In genomic region chr11:13137778-13138400, GRCh38 we compare ENCODE assay signal across 26 cellular contexts.
DNase-seq lines count a peak whose midpoint lies in the region; ATAC-seq and TF ChIP-seq lines count a peak whose summit lies in the region.
"Had no signal": no experiment of that assay in that cellular context is flagged by ENCODE, and none has a peak within 500 bp of the region (broad histone marks: within the 10 kb centered on the region; RNA-seq: fewer than 3 reads in every experiment).

No MANE protein-coding gene starts in this region.

- H3K27me3 ChIP-seq in BLaER1 treated with 17β-estradiol and CSF1 and Interleukin-3, amounts not matched to agents 10 nM and 100 nM = peaks cover 0 to 14% (median 0%) of the 10 kb centered on the region in 11 experiments; a peak in 3 of 22 replicates
- H3K27me3 ChIP-seq in esophagus muscularis mucosa (no peaks in the 10 kb centered on the region), trophoblast cell (ENCODE audit: insufficient read depth, low read length) (no peaks in the 10 kb centered on the region)
- H3K27me3 ChIP-seq: ascending aorta, SJCRH30, stomach, thyroid gland had no signal

- H4K91ac ChIP-seq in trophoblast cell (ENCODE audit: low read depth, low read length) = peak overlapping the region; percentile 58

- no peak for TF ChIP-seq CTCF in esophagus muscularis mucosa (IDR thresholded peaks at IDR 0.05)

- TF ChIP-seq EP300 in esophagus muscularis mucosa (IDR thresholded peaks at IDR 0.05) = no peak

- no peak overlapping the region for H3K9ac ChIP-seq in BLaER1 treated with 17β-estradiol and CSF1 and Interleukin-3, amounts not matched to agents 10 nM and 100 nM
- no peak overlapping the region for H3K9ac ChIP-seq in trophoblast cell (ENCODE audit: low read length)

- H3K4me2 ChIP-seq in BLaER1 treated with 17β-estradiol and CSF1 and Interleukin-3, amounts not matched to agents 10 nM and 100 nM = peak overlapping the region in 8 of 11 experiments; percentile 6 to 84 (median 58); a peak in 9 of 22 replicates
- H3K4me2 ChIP-seq in trophoblast cell (ENCODE audit: low read length) = no peak overlapping the region

- H3K36me3 ChIP-seq in BLaER1 treated with 17β-estradiol and CSF1 and Interleukin-3, amounts not matched to agents 10 nM and 100 nM = no peaks in the 10 kb centered on the region
- no peaks in the 10 kb centered on the region for H3K36me3 ChIP-seq in esophagus muscularis mucosa
- H3K36me3 ChIP-seq in trophoblast cell (ENCODE audit: control insufficient read depth in 1 of 2, insufficient read depth in 2 of 2, low read length in 2 of 2) = no peaks in the 10 kb centered on the region
- H3K36me3 ChIP-seq: ascending aorta, left ventricle myocardium inferior, SJCRH30, stomach, thyroid gland had no signal

- H2BK120ac ChIP-seq in trophoblast cell (ENCODE audit: insufficient read depth, low read length, poor library complexity) = peak overlapping the region; percentile 5

- peak overlapping the region; percentile 15 for H2BK5ac ChIP-seq in trophoblast cell (ENCODE audit: low read depth, low read length, poor library complexity)

- no peak overlapping the region for H3K4ac ChIP-seq in trophoblast cell (ENCODE audit: low read depth, low read length)

- no peak overlapping the region for H4K8ac ChIP-seq in trophoblast cell (ENCODE audit: low read depth, low read length)

- 82% methylated on average over 2 of the region's 2 CpGs for WGBS in esophagus muscularis mucosa
- WGBS in trophoblast cell (ENCODE audit: extremely low coverage, insufficient coverage, insufficient read length) = no CpG with 5 or more reads among the region's 2 CpGs

- H2AK5ac ChIP-seq in trophoblast cell (ENCODE audit: low read length) = no peak overlapping the region

- no peak overlapping the region for H3K27ac ChIP-seq in BLaER1 treated with 17β-estradiol and CSF1 and Interleukin-3, amounts not matched to agents 10 nM and 100 nM
- no peak overlapping the region for H3K27ac ChIP-seq in esophagus muscularis mucosa (replicated peaks in 1 of 4)
- H3K27ac ChIP-seq in trophoblast cell (ENCODE audit: low read depth, low read length) = no peak overlapping the region
- H3K27ac ChIP-seq: ascending aorta, left ventricle myocardium inferior, SJCRH30, skin epidermis, stomach, thyroid gland had no signal

- H2AFZ ChIP-seq in trophoblast cell (ENCODE audit: insufficient read depth, low read length, poor library complexity) = no peak overlapping the region

- H4K20me1 ChIP-seq in BLaER1 treated with 17β-estradiol and CSF1 and Interleukin-3, amounts not matched to agents 10 nM and 100 nM = peaks cover 0 to 14% (median 0%) of the 10 kb centered on the region in 11 experiments; a peak in 2 of 22 replicates

- H3K23ac ChIP-seq in trophoblast cell (ENCODE audit: low read length) = no peak overlapping the region

- peaks cover 36% of the 10 kb centered on the region for H3K79me1 ChIP-seq in trophoblast cell (ENCODE audit: low read length)

- peak overlapping the region; percentile 93 for H2BK12ac ChIP-seq in trophoblast cell (ENCODE audit: low read length)

- intact Hi-C loops in esophagus muscularis mucosa (cut with DNase I) = no loop called here

- H3K4me1 ChIP-seq in BLaER1 treated with 17β-estradiol and CSF1 and Interleukin-3, amounts not matched to agents 10 nM and 100 nM = peaks cover 27 to 80% (median 66%) of the 10 kb centered on the region in 10 experiments
- H3K4me1 ChIP-seq in esophagus muscularis mucosa (no peaks in the 10 kb centered on the region), trophoblast cell (ENCODE audit: control insufficient read depth in 1 of 2, insufficient read depth in 2 of 2, low read length in 2 of 2) (peaks cover 42 to 44% of the 10 kb centered on the region in 2 experiments)
- H3K4me1 ChIP-seq: ascending aorta had no signal

- DNase-seq in M059J (ENCODE audit: low read depth) (peak; percentile 74), esophagus muscularis mucosa (ENCODE audit: extremely low spot score) (peak; percentile 83), trophoblast cell (peak in 1 of 2 donors; percentile 74), NCI-H146 treated with DMSO at 0.1 percent for 48 hours (lab: John Stamatoyannopoulos, UW; ENCODE audit: unreplicated experiment) (no peak)
- no peak for DNase-seq in activated CD8-positive, alpha-beta memory T cell treated with anti-CD3 and anti-CD28 coated beads, Interleukin-2, amount 50 U/mL, for 4 hours
- DNase-seq: activated CD4-positive, alpha-beta memory T cell treated with anti-CD3 and anti-CD28 coated beads, Interleukin-2, amount 10 ng/mL, durations not matched to agents 7 days and 5 days; activated CD4-positive, alpha-beta T cell treated with anti-CD3 and anti-CD28 coated beads for 1 hour; central memory CD4-positive, alpha-beta T cell; hypothalamus; immature natural killer cell; left ventricle myocardium inferior; naive B cell; NCI-H1105; NCI-H2029; NCI-H526; SJCRH30; stimulated activated CD4-positive, alpha-beta T cell treated with anti-CD3 and anti-CD28 coated beads, Interleukin-1b, Interleukin-23, amount 100 ng/mL, for 48 hours; stimulated activated CD8-positive, alpha-beta memory T cell treated with anti-CD3 and anti-CD28 coated beads, Interleukin-4, amount 100 ng/mL, for 48 hours; stomach; T-helper 1 cell; thyroid gland had no signal

- no peaks in the 10 kb centered on the region for H3K79me2 ChIP-seq in trophoblast cell (ENCODE audit: control insufficient read depth, insufficient read depth, low read length, poor library complexity)

- H3K14ac ChIP-seq in trophoblast cell (ENCODE audit: low read length) = peak overlapping the region; percentile 80

- ATAC-seq in GM18907 (IDR thresholded peaks at IDR 0.05; ENCODE audit: unreplicated experiment) = no peak
- ATAC-seq: activated naive CD4-positive, alpha-beta T cell treated with anti-CD3 and anti-CD28 coated beads, Interleukin-2, amount 50 U/mL, for 72 hours had no signal

- no peak for TF ChIP-seq POLR2A in esophagus muscularis mucosa (IDR thresholded peaks at IDR 0.05; ENCODE audit: low read depth)

- peaks cover 0 to 11% (median 9%) of the 10 kb centered on the region in 11 experiments; a peak in 13 of 22 replicates for H3K9me3 ChIP-seq in BLaER1 treated with 17β-estradiol and CSF1 and Interleukin-3, amounts not matched to agents 10 nM and 100 nM (replicated peaks in 1 of 11)
- H3K9me3 ChIP-seq in esophagus muscularis mucosa = no peaks in the 10 kb centered on the region
- no peaks in the 10 kb centered on the region for H3K9me3 ChIP-seq in trophoblast cell (ENCODE audit: insufficient read depth, low read depth, low read length)
- H3K9me3 ChIP-seq: ascending aorta, left ventricle myocardium inferior, SJCRH30, stomach, thyroid gland had no signal

- H4K12ac ChIP-seq in trophoblast cell (ENCODE audit: low read depth, low read length) = no peak overlapping the region

- no peak overlapping the region for H3K18ac ChIP-seq in trophoblast cell (ENCODE audit: low read length)

- no peak overlapping the region for H3K4me3 ChIP-seq in BLaER1 treated with 17β-estradiol and CSF1 and Interleukin-3, amounts not matched to agents 10 nM and 100 nM
- H3K4me3 ChIP-seq in esophagus muscularis mucosa = no peak overlapping the region
- no peak overlapping the region for H3K4me3 ChIP-seq in trophoblast cell (ENCODE audit: low read depth, low read length)
- H3K4me3 ChIP-seq: ascending aorta, left ventricle myocardium inferior, SJCRH30, skin epidermis, stomach, thyroid gland had no signal

Comparison
In these comparisons a context has a peak if more than half of its experiments do, and no peak if none do; other contexts are left out.
1. DNase-seq: peak in M059J (single experiment) and esophagus muscularis mucosa (single experiment); none in activated CD8-positive, alpha-beta memory T cell treated with anti-CD3 and anti-CD28 coated beads, Interleukin-2, amount 50 U/mL, for 4 hours (single experiment) and NCI-H146 treated with DMSO at 0.1 percent for 48 hours (single experiment).